Comparison of ENCODE assay signal across 13 cellular contexts in the genomic region with DNA sequence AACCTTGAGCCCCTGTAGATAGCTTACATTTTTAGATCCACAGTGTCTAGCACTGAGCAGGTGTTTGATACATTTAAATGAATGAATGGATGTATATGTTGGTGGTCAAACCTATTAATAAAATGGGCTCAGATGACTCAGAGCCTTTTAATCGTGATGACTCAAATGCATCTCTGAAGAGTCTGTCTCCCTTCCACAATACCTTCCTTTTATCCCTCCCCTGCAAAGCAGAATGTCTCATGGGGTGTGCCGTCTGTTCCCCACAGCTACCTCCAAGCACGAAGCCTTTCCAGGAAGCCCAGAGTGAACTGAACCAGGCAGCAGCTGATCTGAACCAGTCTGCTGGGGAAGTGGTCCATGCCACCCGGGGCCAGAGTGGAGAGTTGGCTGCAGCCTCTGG.
A peak's percentile ranks its signal among the peaks of the same experiment; 100 is the strongest.
DNase-seq lines count a peak whose midpoint lies in the region; ATAC-seq, FAIRE-seq and TF ChIP-seq lines count a peak whose summit lies in the region.
"Had no signal": no experiment of that assay in that cellular context is flagged by ENCODE, and none has a peak within 500 bp of the region (broad histone marks: within the 10 kb centered on the region; RNA-seq: fewer than 3 reads in every experiment).

No MANE protein-coding gene starts in this region.

- H3K4me3 Mint-ChIP-seq in Calu3 (ENCODE audit: low read depth, unreplicated experiment) (no peak overlapping the region), mesothelial cell of epicardium (no peak overlapping the region)
- H3K4me3 Mint-ChIP-seq: B cell; naive thymus-derived CD4-positive, alpha-beta T cell had no signal

- H3K79me2 ChIP-seq in PC-3 (ENCODE audit: low read length), result no peaks in the 10 kb centered on the region

- no TSS peak for BruUV-seq in Calu3 (replicated peaks; lab: Mats Ljungman, UMichigan)
- BruUV-seq in PC-3 (replicated peaks; lab: Mats Ljungman, UMichigan), result no TSS peak

- no peaks in the 10 kb centered on the region for H3K36me3 ChIP-seq in PC-3 (ENCODE audit: low read depth, low read length)

- peak overlapping the region; percentile 59 for H3K4me2 ChIP-seq in PC-3 (ENCODE audit: low read length)

- H3K9me3 Mint-ChIP-seq in Calu3 (ENCODE audit: low read depth, unreplicated experiment) (no peaks in the 10 kb centered on the region), mesothelial cell of epicardium (no peaks in the 10 kb centered on the region)
- H3K9me3 Mint-ChIP-seq: naive thymus-derived CD4-positive, alpha-beta T cell had no signal

- H3K9me3 ChIP-seq in PC-3 (ENCODE audit: low read length), result no peaks in the 10 kb centered on the region

- peak; percentile 98 for ATAC-seq in PC-3
- ATAC-seq: naive thymus-derived CD4-positive, alpha-beta T cell had no signal

- no peak overlapping the region for H2AFZ ChIP-seq in PC-3 (ENCODE audit: low read length)

- H3K27ac ChIP-seq in PC-3 (ENCODE audit: low read length), result peak overlapping the region; percentile 95
- H3K27ac ChIP-seq in cingulate gyrus (ENCODE audit: low read depth, low read length), result peak overlapping the region; percentile 43

- peak; percentile 56 for DNase-seq in Calu3
- DNase-seq in PC-3, result peak; percentile 93
- DNase-seq in mesothelial cell of epicardium (ENCODE audit: low spot score in 2 of 2, unreplicated experiment in 2 of 2), result no peak
- DNase-seq in GM12892 (ENCODE audit: insufficient read length), result no peak
- DNase-seq in amniotic stem cell (lab: John Stamatoyannopoulos, UW), result no peak
- no peak for DNase-seq in NCI-H82 (lab: John Stamatoyannopoulos, UW)
- DNase-seq in CD1c-positive myeloid dendritic cell (ENCODE audit: extremely low spot score), result no peak
- DNase-seq: activated naive CD4-positive, alpha-beta T cell; naive thymus-derived CD4-positive, alpha-beta T cell; NCI-H1105; NCI-H510A had no signal

- intact Hi-C loops in Calu3 (cut with micrococcal nuclease; ENCODE audit: unreplicated experiment), result no loop called here
- intact Hi-C loops in PC-3 (cut with micrococcal nuclease), result no loop called here

- no peaks in the 10 kb centered on the region for H3K27me3 ChIP-seq in PC-3 (ENCODE audit: low read length)

- H3K9me2 ChIP-seq in PC-3 (replicated peaks; ENCODE audit: low read length), result no peaks in the 10 kb centered on the region

- peaks cover 29% of the 10 kb centered on the region for H3K4me1 Mint-ChIP-seq in Calu3 (ENCODE audit: low read depth, unreplicated experiment)
- H3K4me1 Mint-ChIP-seq in mesothelial cell of epicardium, result peaks cover 30% of the 10 kb centered on the region
- H3K4me1 Mint-ChIP-seq: B cell had no signal

- 0 out of 2 replicates have a peak overlapping the region, but pooled peaks have one; percentile 20 for H3K4me3 ChIP-seq in PC-3 (ENCODE audit: low read length)

- peaks cover 45% of the 10 kb centered on the region for H3K4me1 ChIP-seq in PC-3 (ENCODE audit: insufficient read depth, low read length)

- CTCF ChIA-PET in Calu3 (lab: Charles Lee) (no interaction called here), PC-3 (lab: Charles Lee) (interaction anchor here (0.9 kb wide), 1 partner anchor 19 kb away, joined by 3 read pairs; no protein-coding TSS in a partner anchor)

- H3K36me3 Mint-ChIP-seq in Calu3 (ENCODE audit: insufficient read depth, unreplicated experiment) (no peaks in the 10 kb centered on the region), mesothelial cell of epicardium (peaks cover 5% of the 10 kb centered on the region)
- H3K36me3 Mint-ChIP-seq: naive thymus-derived CD4-positive, alpha-beta T cell had no signal

- TF ChIP-seq CTCF in Calu3 (IDR thresholded peaks at IDR 0.05; ENCODE audit: unreplicated experiment) (no peak), PC-3 (conservative IDR thresholded peaks at IDR 0.05; ENCODE audit: low read depth, low read length) (no peak), mesothelial cell of epicardium (IDR thresholded peaks at IDR 0.05; ENCODE audit: unreplicated experiment) (no peak)

- no peak for FAIRE-seq in GM12892 (lab: Jason Lieb, UNC)

- H3K27ac Mint-ChIP-seq in Calu3 (ENCODE audit: unreplicated experiment), result no peak overlapping the region
- peak overlapping the region; percentile 63 for H3K27ac Mint-ChIP-seq in mesothelial cell of epicardium
- H3K27ac Mint-ChIP-seq: B cell; naive thymus-derived CD4-positive, alpha-beta T cell had no signal

- peak overlapping the region; percentile 55 for H3K9ac ChIP-seq in PC-3 (ENCODE audit: low read length)

- H3K27me3 Mint-ChIP-seq in Calu3 (ENCODE audit: unreplicated experiment), result no peaks in the 10 kb centered on the region
- H3K27me3 Mint-ChIP-seq in mesothelial cell of epicardium (ENCODE audit: low read depth), result no peaks in the 10 kb centered on the region

- no peaks in the 10 kb centered on the region for H4K20me1 ChIP-seq in PC-3 (ENCODE audit: low read length)

- peaks cover 5% of the 10 kb centered on the region for H3F3A ChIP-seq in PC-3 (ENCODE audit: low read length, unreplicated experiment)

- no peak for TF ChIP-seq POLR2A in GM12892 (IDR thresholded peaks at IDR 0.05; ENCODE audit: low read depth, low read length)

- POLR2A ChIA-PET in PC-3 (lab: Charles Lee; ENCODE audit: unreplicated experiment), result no interaction called here

Comparison
In these comparisons a context has a peak if more than half of its experiments do, and no peak if none do; other contexts are left out.
1. DNase-seq: peak in Calu3 (single experiment) and PC-3 (single experiment); none in mesothelial cell of epicardium (0 of 2), GM12892 (single experiment), amniotic stem cell (single experiment), NCI-H82 (single experiment) and CD1c-positive myeloid dendritic cell (single experiment).